In genomic region chr2:174877796-174878195, GRCh38 we compare ENCODE assay signal across 14 cellular contexts.
"Had no signal": no experiment of that assay in that cellular context is flagged by ENCODE, and none has a peak within 500 bp of the region (broad histone marks: within the 10 kb centered on the region; RNA-seq: fewer than 3 reads in every experiment).

No MANE protein-coding gene starts in this region.

- H3K27ac Mint-ChIP-seq: activated T-helper 17 cell treated with anti-CD3 and anti-CD28 coated beads, Interleukin-2, amount 50 U/mL, for 72 hours; stimulated activated effector memory CD8-positive, alpha-beta T cell treated with anti-CD3 and anti-CD28 coated beads, Interleukin-12 subunit alpha, Interleukin-12 subunit beta, amount 100 ng/mL, for 72 hours; T-helper 2 cell treated with Interferon-gamma antibody and Interleukin-4, amounts not matched to agents 5 μg/mL and 100 μg/mL, for 36 hours had no signal

- H3K27ac ChIP-seq: brain microvascular endothelial cell, lower lobe of right lung, pancreas, thoracic aorta had no signal

- H3K9me3 Mint-ChIP-seq: activated T-helper 17 cell treated with anti-CD3 and anti-CD28 coated beads, Interleukin-2, amount 50 U/mL, for 72 hours; stimulated activated effector memory CD8-positive, alpha-beta T cell treated with anti-CD3 and anti-CD28 coated beads, Interleukin-12 subunit alpha, Interleukin-12 subunit beta, amount 100 ng/mL, for 72 hours; T-helper 2 cell treated with Interferon-gamma antibody and Interleukin-4, amounts not matched to agents 5 μg/mL and 100 μg/mL, for 36 hours had no signal

- H3K36me3 ChIP-seq: brain microvascular endothelial cell, lower lobe of right lung, pancreas, thoracic aorta had no signal

- DNase-seq: activated CD4-positive, alpha-beta T cell treated with anti-CD3 and anti-CD28 coated beads for 1 hour; activated CD4-positive, alpha-beta T cell treated with anti-CD3 and anti-CD28 coated beads, Interleukin-2, amount 50 U/mL, for 4 hours; activated naive CD4-positive, alpha-beta T cell treated with Interleukin-2 at 50 U/mL for 16 hours; erythroblast; left colon; lower lobe of right lung; midbrain; pancreas; stimulated activated CD4-positive, alpha-beta T cell treated with anti-CD3 and anti-CD28 coated beads, Interleukin-2, amount 100 ng/mL, for 24 hours had no signal

- H3K27me3 ChIP-seq: brain microvascular endothelial cell, pancreas had no signal

- H3K27me3 Mint-ChIP-seq: activated T-helper 17 cell treated with anti-CD3 and anti-CD28 coated beads, Interleukin-2, amount 50 U/mL, for 72 hours had no signal

- H3K36me3 Mint-ChIP-seq: stimulated activated effector memory CD8-positive, alpha-beta T cell treated with anti-CD3 and anti-CD28 coated beads, Interleukin-12 subunit alpha, Interleukin-12 subunit beta, amount 100 ng/mL, for 72 hours had no signal

- H3K9me3 ChIP-seq: lower lobe of right lung, pancreas, thoracic aorta had no signal

- H3K4me1 ChIP-seq: lower lobe of right lung had no signal

- ATAC-seq: activated T-helper 17 cell treated with anti-CD3 and anti-CD28 coated beads, Interleukin-2, amount 50 U/mL, for 72 hours; left colon; lower lobe of right lung; stimulated activated effector memory CD8-positive, alpha-beta T cell treated with anti-CD3 and anti-CD28 coated beads, Interleukin-12 subunit alpha, Interleukin-12 subunit beta, amount 100 ng/mL, for 72 hours had no signal

- H3K4me1 Mint-ChIP-seq: activated T-helper 17 cell treated with anti-CD3 and anti-CD28 coated beads, Interleukin-2, amount 50 U/mL, for 72 hours; stimulated activated effector memory CD8-positive, alpha-beta T cell treated with anti-CD3 and anti-CD28 coated beads, Interleukin-12 subunit alpha, Interleukin-12 subunit beta, amount 100 ng/mL, for 72 hours had no signal

- H3K4me3 Mint-ChIP-seq: activated T-helper 17 cell treated with anti-CD3 and anti-CD28 coated beads, Interleukin-2, amount 50 U/mL, for 72 hours; stimulated activated effector memory CD8-positive, alpha-beta T cell treated with anti-CD3 and anti-CD28 coated beads, Interleukin-12 subunit alpha, Interleukin-12 subunit beta, amount 100 ng/mL, for 72 hours; T-helper 2 cell treated with Interferon-gamma antibody and Interleukin-4, amounts not matched to agents 5 μg/mL and 100 μg/mL, for 36 hours had no signal
